Comparison of ENCODE assay signal across 13 cellular contexts in genomic region chr2:28399946-28400345, GRCh38. TPM values are rescaled to one million over a fixed set of nuclear protein-coding genes. Genes with fewer than 3 reads are reported as not detected.
DNase-seq lines count a peak whose midpoint lies in the region; ATAC-seq, FAIRE-seq and TF ChIP-seq lines count a peak whose summit lies in the region.
"Had no signal": no experiment of that assay in that cellular context is flagged by ENCODE, and none has a peak within 500 bp of the region (broad histone marks: within the 10 kb centered on the region; RNA-seq: fewer than 3 reads in every experiment).

No MANE protein-coding gene starts in this region.

- H3K36me3 ChIP-seq in GM23338 (ENCODE audit: insufficient read depth) (no peaks in the 10 kb centered on the region), astrocyte (ENCODE audit: insufficient read depth, low read length) (peaks cover 17% of the 10 kb centered on the region), skeletal muscle tissue (ENCODE audit: control insufficient read depth in 3 of 3, insufficient read depth in 3 of 3, low read length in 3 of 3) (peaks cover 20 to 27% (median 20%) of the 10 kb centered on the region in 3 donors)

- no peak for TF ChIP-seq CTCF in GM23338 (conservative IDR thresholded peaks at IDR 0.05; ENCODE audit: low read depth in 2 of 2)
- TF ChIP-seq CTCF in astrocyte (IDR thresholded peaks at IDR 0.05; ENCODE audit: insufficient read depth, low read depth, low read length): no peak

- ATAC-seq in GM23338 (peak; percentile 21; the same call in 1 of the 3 replicates), HG03196 (IDR thresholded peaks at IDR 0.05; ENCODE audit: unreplicated experiment) (no peak)
- ATAC-seq: natural killer cell treated with Interleukin-12 subunit alpha and Interleukin-12 subunit beta and Interleukin-15 and Interleukin-18, amount 100 ng/mL, for 72 hours had no signal

- no peak overlapping the region for H3K4me3 Mint-ChIP-seq in GM23338
- H3K4me3 Mint-ChIP-seq in astrocyte (ENCODE audit: unreplicated experiment): peak overlapping the region; percentile 63
- H3K4me3 Mint-ChIP-seq in immature natural killer cell: peak overlapping the region; percentile 4 to 58 (median 33)
- H3K4me3 Mint-ChIP-seq: natural killer cell treated with Interleukin-12 subunit alpha and Interleukin-12 subunit beta and Interleukin-15 and Interleukin-18, amount 100 ng/mL, for 72 hours had no signal

- H3K4me1 Mint-ChIP-seq in GM23338 (no peaks in the 10 kb centered on the region; the same call in 2 of the 3 replicates), astrocyte (ENCODE audit: low read depth, unreplicated experiment) (peaks cover 63% of the 10 kb centered on the region), immature natural killer cell (peaks cover 4 to 78% of the 10 kb centered on the region in 2 donors)

- H3K9ac ChIP-seq in astrocyte (ENCODE audit: low read length): no peak overlapping the region
- H3K9ac ChIP-seq in skeletal muscle tissue (ENCODE audit: low read depth in 1 of 3, low read length in 3 of 3): peak overlapping the region in 2 of 3 donors; percentile 26 to 34

- no peak overlapping the region for H3K4me3 ChIP-seq in GM23338
- H3K4me3 ChIP-seq in astrocyte (ENCODE audit: insufficient read depth, low read depth, low read length): no peak overlapping the region
- peak overlapping the region in 1 of 3 donors; percentile 23 for H3K4me3 ChIP-seq in skeletal muscle tissue (ENCODE audit: low read length in 3 of 3)

- no peaks in the 10 kb centered on the region for H3K9me2 ChIP-seq in GM23338 (ENCODE audit: insufficient read depth)

- H3K79me2 ChIP-seq in GM23338 (replicated peaks; ENCODE audit: insufficient read depth) (no peaks in the 10 kb centered on the region), astrocyte (ENCODE audit: insufficient read depth, low read length) (peaks cover 100% of the 10 kb centered on the region)

- H3K4me1 ChIP-seq in GM23338 (ENCODE audit: insufficient read depth) (0 out of 2 replicates have a peak, but pooled peaks cover 3% of the 10 kb centered on the region), astrocyte (ENCODE audit: insufficient read depth, low read length) (peaks cover 64% of the 10 kb centered on the region), skeletal muscle tissue (ENCODE audit: control insufficient read depth in 3 of 3, insufficient read depth in 3 of 3, low read length in 3 of 3) (peaks cover 74 to 88% (median 76%) of the 10 kb centered on the region in 3 donors)

- H3F3A ChIP-seq in GM23338 (replicated peaks; ENCODE audit: low read depth): no peaks in the 10 kb centered on the region

- H2AFZ ChIP-seq in GM23338 (no peak overlapping the region), astrocyte (ENCODE audit: low read depth, low read length) (no peak overlapping the region)

- no peaks in the 10 kb centered on the region for H3K27me3 Mint-ChIP-seq in GM23338 (ENCODE audit: insufficient read depth, low read depth, poor library complexity)
- no peaks in the 10 kb centered on the region for H3K27me3 Mint-ChIP-seq in astrocyte (ENCODE audit: low read depth, unreplicated experiment)
- peaks cover 14 to 41% (median 38%) of the 10 kb centered on the region in 3 donors for H3K27me3 Mint-ChIP-seq in immature natural killer cell (ENCODE audit: low read depth in 3 of 3)
- H3K27me3 Mint-ChIP-seq: CD4-positive, alpha-beta memory T cell; natural killer cell treated with Interleukin-12 subunit alpha and Interleukin-12 subunit beta and Interleukin-15 and Interleukin-18, amount 100 ng/mL, for 72 hours had no signal

- DNase-seq in GM23338 (ENCODE audit: low spot score) (no peak), astrocyte (ENCODE audit: low read depth) (no peak), immature natural killer cell (peak in 2 of 3 donors; percentile 11 to 15), DMS79 treated with DMSO at 0.1 percent for 48 hours (lab: John Stamatoyannopoulos, UW) (no peak), putamen (ENCODE audit: low spot score) (no peak), RPMI8226 (no peak)
- DNase-seq: activated effector memory CD4-positive, alpha-beta T cell treated with Interleukin-2 at 50 U/mL for 16 hours; CD4-positive, alpha-beta memory T cell; dermis blood vessel endothelial cell; stimulated activated CD4-positive, alpha-beta T cell treated with anti-CD3 and anti-CD28 coated beads, Interleukin-2, amount 100 ng/mL, for 48 hours had no signal

- H3K36me3 Mint-ChIP-seq in GM23338 (ENCODE audit: low read depth): no peaks in the 10 kb centered on the region
- peaks cover 27% of the 10 kb centered on the region for H3K36me3 Mint-ChIP-seq in astrocyte (ENCODE audit: low read depth, unreplicated experiment)
- H3K36me3 Mint-ChIP-seq in immature natural killer cell: peaks cover 6 to 28% (median 8%) of the 10 kb centered on the region in 3 donors

- FAIRE-seq in astrocyte (lab: Jason Lieb, UNC): no peak

- peaks cover 15% of the 10 kb centered on the region for H3K27me3 ChIP-seq in GM23338 (ENCODE audit: insufficient read depth)
- no peaks in the 10 kb centered on the region for H3K27me3 ChIP-seq in astrocyte (ENCODE audit: insufficient read depth, low read length)
- no peaks in the 10 kb centered on the region for H3K27me3 ChIP-seq in skeletal muscle tissue (ENCODE audit: control insufficient read depth in 3 of 3, insufficient read depth in 3 of 3, low read length in 3 of 3)

- H4K20me1 ChIP-seq in GM23338 (replicated peaks; ENCODE audit: insufficient read depth) (peaks cover 4% of the 10 kb centered on the region; the same call in 1 of the 2 replicates), astrocyte (ENCODE audit: insufficient read depth, low read length) (peaks cover 98% of the 10 kb centered on the region)

- H3K27ac ChIP-seq in GM23338 (ENCODE audit: low read depth) (no peak overlapping the region), astrocyte (ENCODE audit: low read depth, low read length) (no peak overlapping the region), skeletal muscle tissue (ENCODE audit: low read depth, low read length) (peak overlapping the region; percentile 99)

- H3K27ac Mint-ChIP-seq in GM23338 (no peak overlapping the region), astrocyte (ENCODE audit: unreplicated experiment) (peak overlapping the region; percentile 8), immature natural killer cell (peak overlapping the region in 5 of 6 donors; percentile 7 to 100 (median 35))
- H3K27ac Mint-ChIP-seq: natural killer cell treated with Interleukin-12 subunit alpha and Interleukin-12 subunit beta and Interleukin-15 and Interleukin-18, amount 100 ng/mL, for 72 hours had no signal

- H3K9me3 Mint-ChIP-seq in GM23338 (no peaks in the 10 kb centered on the region), astrocyte (ENCODE audit: unreplicated experiment) (no peaks in the 10 kb centered on the region), immature natural killer cell (no peaks in the 10 kb centered on the region)
- H3K9me3 Mint-ChIP-seq: natural killer cell treated with Interleukin-12 subunit alpha and Interleukin-12 subunit beta and Interleukin-15 and Interleukin-18, amount 100 ng/mL, for 72 hours had no signal

- H3K4me2 ChIP-seq in GM23338 (no peak overlapping the region), astrocyte (ENCODE audit: low read length) (peak overlapping the region; percentile 95)

- H3K9me3 ChIP-seq in astrocyte (ENCODE audit: insufficient read depth, low read depth, low read length) (no peaks in the 10 kb centered on the region), skeletal muscle tissue (ENCODE audit: control insufficient read depth in 3 of 3, low read length in 3 of 3) (no peaks in the 10 kb centered on the region)

TF ChIP-seq in GM23338, 12 proteins besides CTCF, POLR2A, EP300 and RAD21 (continues in another document):
- no peak for TF ChIP-seq ZNF114 (CRISPR knock-in tag; IDR thresholded peaks at IDR 0.05)

RNA-seq across cellular contexts. Expression of gene FOSL2, which starts 7.3 kb away (rescaled TPM):
- total RNA-seq in GM23338 (2014; rRNA removed; shearing (Covaris generic)): 2.3 and 4.3 TPM in 2 replicates
- polyA plus RNA-seq in GM23338 (2016; fragmentation: Nextera tagmentation; extraction: Ambion mirVana) (0.60 and 0.61 TPM in 2 replicates), immature natural killer cell (10 to 100 TPM; 27.2 to 54.3 (median 28.7) TPM)
- total RNA-seq in astrocyte (156 and 158 TPM in 2 replicates), skeletal muscle tissue (10.4 TPM)

Comparison
In these comparisons a context has a peak if more than half of its experiments do, and no peak if none do; other contexts are left out.
1. DNase-seq: peak in immature natural killer cell (2 of 3); none in GM23338 (single experiment), astrocyte (single experiment), DMS79 treated with DMSO at 0.1 percent for 48 hours (single experiment), putamen (single experiment) and RPMI8226 (single experiment).
2. RNA of gene FOSL2, which starts 7.3 kb away (total RNA-seq): 156 to 158 TPM in astrocyte; 10.4 TPM in skeletal muscle tissue (single experiment) and 2.3 to 4.3 TPM in GM23338; every median in the first group is over 10 times any median in the second.